Comparison of ENCODE assay signal across 19 cellular contexts in genomic region chr22:40187389-40187788, GRCh38. TPM values are rescaled to one million over a fixed set of nuclear protein-coding genes. Genes with fewer than 3 reads are reported as not detected.
A peak's percentile ranks its signal among the peaks of the same experiment; 100 is the strongest.
DNase-seq lines count a peak whose midpoint lies in the region; ATAC-seq and TF ChIP-seq lines count a peak whose summit lies in the region.
"Had no signal": no experiment of that assay in that cellular context is flagged by ENCODE, and none has a peak within 500 bp of the region (broad histone marks: within the 10 kb centered on the region; RNA-seq: fewer than 3 reads in every experiment).

No MANE protein-coding gene starts in this region.

- no peak for DNase-seq in CD4-positive, alpha-beta memory T cell
- peak; percentile 76 for DNase-seq in endodermal cell
- DNase-seq in nephron progenitor cell, result no peak
- DNase-seq in AML-193 (lab: John Stamatoyannopoulos, UW), result no peak
- DNase-seq in OCI-M1 (lab: John Stamatoyannopoulos, UW), result no peak
- DNase-seq in COLO829 (ENCODE audit: low spot score), result no peak
- DNase-seq: CD8-positive, alpha-beta memory T cell; DMS 273 treated with DMSO at 0.1 percent for 48 hours; NCI-H1048; NCI-H1694 treated with DMSO at 0.1 percent for 48 hours; NCI-H345; NCI-H526 treated with DMSO at 0.1 percent for 48 hours; NK-92 treated with Interleukin-12 subunit alpha and Interleukin-12 subunit beta, amount 100 ng/mL, for 24 hours; PC-9; SK-N-SH had no signal

- no peak for ATAC-seq in GM21381 (IDR thresholded peaks at IDR 0.05; ENCODE audit: unreplicated experiment)
- ATAC-seq: Right ventricle myocardium inferior had no signal

- TF ChIP-seq CTCF in HEK293 (tag by site-specific recombination; IDR thresholded peaks at IDR 0.05) (no peak), endodermal cell (conservative IDR thresholded peaks at IDR 0.05) (peak; percentile 42), nephron progenitor cell (IDR thresholded peaks at IDR 0.05) (no peak)

- POLR2A ChIA-PET in CD4-positive, alpha-beta memory T cell (lab: Charles Lee; ENCODE audit: partially characterized antibody), result no interaction called here
- POLR2A ChIA-PET in HEK293 (lab: Yijun Ruan, JAX), result no interaction called here

- H3K4me1 ChIP-seq in CD4-positive, alpha-beta memory T cell (ENCODE audit: insufficient read depth, low read length), result peaks cover 81% of the 10 kb centered on the region
- H3K4me1 ChIP-seq in HEK293 (ENCODE audit: control insufficient read depth, insufficient read depth, low read length), result peaks cover 12% of the 10 kb centered on the region
- peaks cover 31% of the 10 kb centered on the region for H3K4me1 ChIP-seq in endodermal cell (ENCODE audit: control insufficient read depth, insufficient read depth, low read length)

- H3K27ac ChIP-seq in CD4-positive, alpha-beta memory T cell (ENCODE audit: low read depth, low read length), result no peak overlapping the region
- H3K27ac ChIP-seq in HEK293 (ENCODE audit: extremely low read depth, low read depth, low read length) (no peak overlapping the region; the same call in 1 of the 2 replicates), endodermal cell (ENCODE audit: low read depth, low read length) (no peak overlapping the region)
- H3K27ac ChIP-seq: PC-9 had no signal

- H3K27me3 ChIP-seq in CD4-positive, alpha-beta memory T cell (ENCODE audit: insufficient read depth, low read length), result no peaks in the 10 kb centered on the region
- H3K27me3 ChIP-seq in endodermal cell (ENCODE audit: control insufficient read depth, insufficient read depth, low read length, poor library complexity, severe bottlenecking), result no peaks in the 10 kb centered on the region

- intact Hi-C loops in CD4-positive, alpha-beta memory T cell (cut with micrococcal nuclease), result no loop called here

- H3K36me3 ChIP-seq in CD4-positive, alpha-beta memory T cell (ENCODE audit: insufficient read depth, low read length), result no peaks in the 10 kb centered on the region
- no peaks in the 10 kb centered on the region for H3K36me3 ChIP-seq in HEK293 (ENCODE audit: control insufficient read depth in 2 of 2, insufficient read depth in 1 of 2, low read length in 2 of 2)
- H3K36me3 ChIP-seq in endodermal cell (ENCODE audit: control insufficient read depth, insufficient read depth, low read length), result no peaks in the 10 kb centered on the region

- peak overlapping the region in 3 of 8 donors; percentile 4 to 8 (median 6) for H3K4me3 Mint-ChIP-seq in CD4-positive, alpha-beta memory T cell
- H3K4me3 Mint-ChIP-seq in endodermal cell, result peak overlapping the region; percentile 18
- no peak overlapping the region for H3K4me3 Mint-ChIP-seq in nephron progenitor cell
- H3K4me3 Mint-ChIP-seq: CD8-positive, alpha-beta memory T cell had no signal

- H3K27ac Mint-ChIP-seq in CD4-positive, alpha-beta memory T cell, result peak overlapping the region in 5 of 7 donors; percentile 22 to 68 (median 50)
- H3K27ac Mint-ChIP-seq in endodermal cell, result peak overlapping the region; percentile 78
- peak overlapping the region; percentile 53 for H3K27ac Mint-ChIP-seq in nephron progenitor cell

- no peaks in the 10 kb centered on the region for H3K27me3 Mint-ChIP-seq in CD4-positive, alpha-beta memory T cell
- no peaks in the 10 kb centered on the region for H3K27me3 Mint-ChIP-seq in endodermal cell (ENCODE audit: insufficient read depth)
- no peaks in the 10 kb centered on the region for H3K27me3 Mint-ChIP-seq in nephron progenitor cell (ENCODE audit: low read depth, poor library complexity)
- H3K27me3 Mint-ChIP-seq: CD8-positive, alpha-beta memory T cell had no signal

- H3K4me1 Mint-ChIP-seq in CD4-positive, alpha-beta memory T cell, result peaks cover 59 to 89% (median 73%) of the 10 kb centered on the region in 4 donors
- H3K4me1 Mint-ChIP-seq in endodermal cell, result peaks cover 74% of the 10 kb centered on the region
- peaks cover 66% of the 10 kb centered on the region for H3K4me1 Mint-ChIP-seq in nephron progenitor cell

- H3K9me3 Mint-ChIP-seq in CD4-positive, alpha-beta memory T cell, result no peaks in the 10 kb centered on the region
- H3K9me3 Mint-ChIP-seq in endodermal cell, result peaks cover 5% of the 10 kb centered on the region
- peaks cover 15% of the 10 kb centered on the region for H3K9me3 Mint-ChIP-seq in nephron progenitor cell
- H3K9me3 Mint-ChIP-seq: CD8-positive, alpha-beta memory T cell had no signal

- no peak overlapping the region for H3K9ac ChIP-seq in endodermal cell (ENCODE audit: extremely low read depth, low read length, poor library complexity, severe bottlenecking)
- H3K9ac ChIP-seq: SK-N-SH had no signal

- CTCF ChIA-PET in CD4-positive, alpha-beta memory T cell (lab: Charles Lee; ENCODE audit: partially characterized antibody), result no interaction called here
- CTCF ChIA-PET in HEK293 (lab: Yijun Ruan, JAX), result interaction anchor here (1.2 kb wide), 1 partner anchor 152 kb away, joined by 3 read pairs; no protein-coding TSS in a partner anchor

- 48 to 90% methylated on average over 2 to 5 of the region's 7 CpGs for WGBS in endodermal cell (ENCODE audit: insufficient coverage in 1 of 2, insufficient read length in 1 of 2), 2 experiments

- no peaks in the 10 kb centered on the region for H3K9me3 ChIP-seq in CD4-positive, alpha-beta memory T cell (ENCODE audit: control insufficient read depth in 1 of 2, low read length in 2 of 2)
- H3K9me3 ChIP-seq in HEK293 (ENCODE audit: control insufficient read depth, insufficient read depth, low read depth, low read length) (no peaks in the 10 kb centered on the region), endodermal cell (ENCODE audit: control insufficient read depth, low read length) (no peaks in the 10 kb centered on the region)
- H3K9me3 ChIP-seq: HAP-1, SK-N-SH had no signal

- H3K4me3 ChIP-seq in CD4-positive, alpha-beta memory T cell (ENCODE audit: low read length in 2 of 2), result no peak overlapping the region
- H3K4me3 ChIP-seq in HEK293 (ENCODE audit: low read depth, low read length) (no peak overlapping the region), endodermal cell (ENCODE audit: low read length) (peak overlapping the region; percentile 46)
- H3K4me3 ChIP-seq: HAP-1, PC-9 had no signal

- H3K36me3 Mint-ChIP-seq in CD4-positive, alpha-beta memory T cell, result peaks cover 9 to 14% of the 10 kb centered on the region in 2 donors
- H3K36me3 Mint-ChIP-seq in endodermal cell (ENCODE audit: low read depth), result peaks cover 10% of the 10 kb centered on the region
- H3K36me3 Mint-ChIP-seq in nephron progenitor cell (ENCODE audit: low read depth), result peaks cover 37% of the 10 kb centered on the region

TF ChIP-seq in HEK293, 187 proteins besides CTCF, POLR2A, EP300 and RAD21 (continues in another document):
- no peak for TF ChIP-seq ZSCAN18 (tag by site-specific recombination; IDR thresholded peaks at IDR 0.05)
- peak; percentile 76 for TF ChIP-seq GLIS1 (tag by site-specific recombination; IDR thresholded peaks at IDR 0.05)
- TF ChIP-seq ZNF202 (tag by site-specific recombination; IDR thresholded peaks at IDR 0.05; ENCODE audit: borderline replicate concordance), result no peak
- TF ChIP-seq ZNF398 (tag by site-specific recombination; IDR thresholded peaks at IDR 0.05), result peak; percentile 69
- TF ChIP-seq ZNF473 (tag by site-specific recombination; IDR thresholded peaks at IDR 0.05), result no peak
- TF ChIP-seq ZNF549 (tag by site-specific recombination; IDR thresholded peaks at IDR 0.05), result no peak
- peak; percentile 54; the same call in 1 of the 2 replicates for TF ChIP-seq PRDM4 (tag by site-specific recombination; IDR thresholded peaks at IDR 0.05)

RNA-seq across cellular contexts. Expression of gene TNRC6B, which starts 9.7 kb away (rescaled TPM):
- 100 to 1,000 TPM; 137 to 155 TPM for total RNA-seq in CD4-positive, alpha-beta memory T cell
- 100 to 1,000 TPM in 1 of 2 donors, 10 to 100 TPM in 1; 27.3 to 109 TPM for polyA plus RNA-seq in CD4-positive, alpha-beta memory T cell
- 10 to 100 TPM; 57.5 to 62.5 TPM for total RNA-seq in endodermal cell
- 13.7 TPM for polyA plus RNA-seq in endodermal cell (2013, experiment 1 of 2)
- polyA plus RNA-seq in endodermal cell (2013, experiment 2 of 2), result 14.7 TPM
